8 cellular contexts compared by ENCODE assay signal in the genomic region with DNA sequence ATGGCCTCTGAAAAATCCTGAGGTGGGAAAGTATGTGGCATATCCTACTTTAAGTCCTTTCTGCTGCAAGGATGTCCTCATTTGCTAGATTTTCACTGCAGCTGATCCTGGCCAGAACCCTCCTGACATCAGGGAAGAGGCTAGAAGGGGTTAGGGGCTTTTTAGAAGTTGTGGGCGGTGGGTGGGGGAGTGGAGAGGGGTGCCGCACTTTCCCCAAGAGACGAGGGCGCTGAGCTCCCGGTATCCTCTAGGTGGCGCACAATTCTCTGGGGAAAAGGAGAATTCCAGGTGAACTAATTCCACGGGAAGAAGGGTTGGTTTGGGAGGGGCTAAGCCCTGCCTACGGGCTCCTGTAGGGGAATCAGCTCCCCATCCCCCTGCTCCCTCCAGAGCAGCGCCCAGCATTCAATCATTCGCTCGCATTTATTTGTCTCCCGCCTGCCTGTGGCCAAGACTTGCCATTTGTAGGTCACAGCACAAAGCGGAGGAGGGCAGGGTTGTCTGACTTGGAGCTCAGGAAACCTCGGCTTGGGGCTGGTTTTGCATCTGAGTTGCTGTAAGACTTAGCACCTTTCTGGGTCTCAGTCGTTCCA. TPM values are rescaled to one million over a fixed set of nuclear protein-coding genes. Genes with fewer than 3 reads are reported as not detected.
A peak's percentile ranks its signal among the peaks of the same experiment; 100 is the strongest.
DNase-seq lines count a peak whose midpoint lies in the region; ATAC-seq and TF ChIP-seq lines count a peak whose summit lies in the region.

No MANE protein-coding gene starts in this region.

- no peaks in the 10 kb centered on the region for H3K9me3 Mint-ChIP-seq in neural progenitor cell

- H3K27ac ChIP-seq in heart right ventricle = no peak overlapping the region
- no peak overlapping the region for H3K27ac ChIP-seq in neural progenitor cell

- H3K36me3 ChIP-seq in heart right ventricle = no peaks in the 10 kb centered on the region
- no peaks in the 10 kb centered on the region for H3K36me3 ChIP-seq in endocrine pancreas (ENCODE audit: control insufficient read depth, insufficient read depth, low read length)
- no peaks in the 10 kb centered on the region for H3K36me3 ChIP-seq in neural progenitor cell

- peak in 1 of 8 donors; percentile 24 for ATAC-seq in heart right ventricle
- no peak for ATAC-seq in left ventricle myocardium superior
- no peak for ATAC-seq in HG02852 (IDR thresholded peaks at IDR 0.05; ENCODE audit: unreplicated experiment)
- ATAC-seq in GM21737 (IDR thresholded peaks at IDR 0.05; ENCODE audit: unreplicated experiment) = no peak

- peaks cover 0 to 48% (median 44%) of the 10 kb centered on the region in 7 donors for H3K27me3 ChIP-seq in heart right ventricle
- no peaks in the 10 kb centered on the region for H3K27me3 ChIP-seq in endocrine pancreas (ENCODE audit: control insufficient read depth, insufficient read depth, low read length)
- peaks cover 4% of the 10 kb centered on the region for H3K27me3 ChIP-seq in neural progenitor cell

- peaks cover 22% of the 10 kb centered on the region for H3K4me1 Mint-ChIP-seq in neural progenitor cell

- H3F3A ChIP-seq in neural progenitor cell (ENCODE audit: low read depth) = peaks cover 11% of the 10 kb centered on the region

- H3K27me3 Mint-ChIP-seq in neural progenitor cell (ENCODE audit: insufficient read depth, low read depth) = peaks cover 26% of the 10 kb centered on the region

- H3K9ac ChIP-seq in endocrine pancreas (ENCODE audit: control insufficient read depth, insufficient read depth, low read length) (peak overlapping the region; percentile 49), neural progenitor cell (no peak overlapping the region)

- intact Hi-C loops in heart right ventricle (cut with DNase I) (loop anchor here in 3 of 10 donors (2.0 to 10.0 kb wide), 3 partner anchors 84 to 90 kb away; no protein-coding TSS in a partner anchor), left ventricle myocardium superior (cut with micrococcal nuclease) (no loop called here)

- no peak overlapping the region for H3K27ac Mint-ChIP-seq in neural progenitor cell

- peak overlapping the region; percentile 72 for H3K4me2 ChIP-seq in neural progenitor cell

- H4K20me1 ChIP-seq in neural progenitor cell (ENCODE audit: low read depth) = no peaks in the 10 kb centered on the region

- WGBS in heart right ventricle, 2 donors = 9 to 10% methylated on average over 15 of the region's 15 CpGs

- TF ChIP-seq CTCF in heart right ventricle (IDR thresholded peaks at IDR 0.05) = peak; percentile 29 to 70 (median 60)
- TF ChIP-seq CTCF in neural progenitor cell (IDR thresholded peaks at IDR 0.05) = peak; percentile 89

- no peaks in the 10 kb centered on the region for H3K36me3 Mint-ChIP-seq in neural progenitor cell

- H3K9me3 ChIP-seq in heart right ventricle (no peaks in the 10 kb centered on the region), endocrine pancreas (ENCODE audit: control insufficient read depth, low read length) (no peaks in the 10 kb centered on the region), neural progenitor cell (ENCODE audit: low read depth) (no peaks in the 10 kb centered on the region)

- peak overlapping the region; percentile 47 for H2AFZ ChIP-seq in neural progenitor cell (replicated peaks)

- no peak overlapping the region for H3K4me3 ChIP-seq in heart right ventricle
- no peak overlapping the region for H3K4me3 ChIP-seq in endocrine pancreas (ENCODE audit: control insufficient read depth, insufficient read depth, low read length)
- H3K4me3 ChIP-seq in neural progenitor cell = peak overlapping the region; percentile 35

- DNase-seq in heart right ventricle = no peak
- no peak for DNase-seq in left ventricle myocardium superior
- peak; percentile 27 for DNase-seq in NCI-H2227 (lab: John Stamatoyannopoulos, UW; ENCODE audit: unreplicated experiment)
- peak; percentile 90 for DNase-seq in neural progenitor cell (ENCODE audit: low spot score)
- no peak for DNase-seq in T-helper 1 cell

- no peaks in the 10 kb centered on the region for H3K79me2 ChIP-seq in neural progenitor cell (ENCODE audit: low read depth)

- H3K4me1 ChIP-seq in heart right ventricle (peaks cover 0 to 20% (median 4%) of the 10 kb centered on the region in 9 donors), endocrine pancreas (ENCODE audit: control insufficient read depth, insufficient read depth, low read length) (no peaks in the 10 kb centered on the region), neural progenitor cell (peaks cover 19% of the 10 kb centered on the region)

- H3K4me3 Mint-ChIP-seq in neural progenitor cell = no peak overlapping the region

RNA-seq across cellular contexts. Expression of a gene that starts 42.9 kb away (rescaled TPM):
- total RNA-seq in heart right ventricle (10 to 100 TPM; 22.2 to 33.0 (median 24.8) TPM), left ventricle myocardium superior (37.8 TPM), neural progenitor cell (ENCODE audit: low replicate concordance) (not detected in 2 replicates)
- polyA plus RNA-seq in heart right ventricle = 10 to 100 TPM; 16.8 to 18.4 TPM

Comparison
In these comparisons a context has a peak if more than half of its experiments do, and no peak if none do; other contexts are left out.
1. DNase-seq: peak in NCI-H2227 (single experiment) and neural progenitor cell (single experiment); none in heart right ventricle (0 of 2), left ventricle myocardium superior (single experiment) and T-helper 1 cell (0 of 5).
2. RNA of a gene that starts 42.9 kb away (total RNA-seq): 37.8 TPM in left ventricle myocardium superior (single experiment) and 22.2 to 33.0 TPM in heart right ventricle; not detected in neural progenitor cell; every median in the first group is over 10 times any median in the second.